Comparison of ENCODE assay signal across 8 cellular contexts in the genomic region with DNA sequence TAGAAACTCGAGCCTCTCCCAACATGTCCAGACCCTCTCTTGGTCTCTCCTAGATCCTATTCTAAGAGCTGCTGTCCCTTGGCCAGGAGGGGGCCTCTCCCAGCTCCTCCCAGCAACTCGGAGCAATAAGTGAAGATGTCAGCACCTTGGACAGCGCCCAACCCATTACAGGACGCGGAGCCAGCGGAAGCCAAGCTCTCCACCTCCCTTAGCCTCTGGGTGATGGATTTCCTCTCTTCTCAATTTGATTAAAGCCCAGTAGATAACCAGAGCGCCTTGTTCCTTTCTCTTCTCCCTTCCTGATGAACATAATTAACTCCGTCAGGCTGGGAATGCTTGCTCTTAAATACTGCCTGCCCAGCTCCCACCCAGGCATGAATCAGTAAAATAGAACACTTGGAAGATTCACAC. TPM values are rescaled to one million over a fixed set of nuclear protein-coding genes. Genes with fewer than 3 reads are reported as not detected.
A peak's percentile ranks its signal among the peaks of the same experiment; 100 is the strongest.
DNase-seq lines count a peak whose midpoint lies in the region; ATAC-seq and TF ChIP-seq lines count a peak whose summit lies in the region.

No MANE protein-coding gene starts in this region.

- CTCF ChIA-PET in CD8-positive, alpha-beta memory T cell (lab: Charles Lee), result interaction anchor here (1.3 to 1.4 kb wide), 2 partner anchors 10 to 74 kb away, joined by 4 to 9 read pairs; no protein-coding TSS in a partner anchor

- H3K9me3 Mint-ChIP-seq in CD8-positive, alpha-beta memory T cell, result peaks cover 0 to 7% (median 0%) of the 10 kb centered on the region in 5 donors
- H3K9me3 Mint-ChIP-seq in immature natural killer cell, result peaks cover 0 to 2% (median 0%) of the 10 kb centered on the region in 6 donors

- TF ChIP-seq EP300 in Ishikawa (IDR thresholded peaks at IDR 0.05; ENCODE audit: borderline replicate concordance), result no peak

- no peak overlapping the region for H3K27ac ChIP-seq in CD8-positive, alpha-beta memory T cell (ENCODE audit: low read depth, low read length)

- no peaks in the 10 kb centered on the region for H3K9me3 ChIP-seq in CD8-positive, alpha-beta memory T cell (ENCODE audit: low read length)

- H3K27me3 ChIP-seq in CD8-positive, alpha-beta memory T cell (ENCODE audit: insufficient read depth, low read length, poor library complexity, severe bottlenecking), result no peaks in the 10 kb centered on the region

- peak; percentile 54 to 80 (median 60) for DNase-seq in CD8-positive, alpha-beta memory T cell
- DNase-seq in T-helper 2 cell (peak; percentile 29 to 71 (median 59)), amniotic epithelial cell (ENCODE audit: low read depth) (peak; percentile 69), immature natural killer cell (peak; percentile 51 to 69 (median 62))
- peak; percentile 59 for DNase-seq in stimulated activated CD4-positive, alpha-beta T cell treated with anti-CD3 and anti-CD28 coated beads, Interleukin-1b, Interleukin-23, amount 100 ng/mL, for 4 hours (ENCODE audit: low read depth in 2 of 2)

- H3K27me3 Mint-ChIP-seq in CD8-positive, alpha-beta memory T cell, result peaks cover 20 to 61% of the 10 kb centered on the region in 2 donors
- H3K27me3 Mint-ChIP-seq in immature natural killer cell (ENCODE audit: low read depth in 3 of 3), result peaks cover 12 to 20% (median 13%) of the 10 kb centered on the region in 3 donors

- H3K36me3 ChIP-seq in CD8-positive, alpha-beta memory T cell (ENCODE audit: insufficient read depth, low read length), result no peaks in the 10 kb centered on the region

- peaks cover 0 to 1% (median 0%) of the 10 kb centered on the region in 3 donors for H3K36me3 Mint-ChIP-seq in CD8-positive, alpha-beta memory T cell
- H3K36me3 Mint-ChIP-seq in immature natural killer cell, result no peaks in the 10 kb centered on the region

- ATAC-seq in HG03354 (IDR thresholded peaks at IDR 0.05; ENCODE audit: poor library complexity, severe bottlenecking, unreplicated experiment), result no peak
- no peak for ATAC-seq in GM19324 (IDR thresholded peaks at IDR 0.05; ENCODE audit: low FRiP score, unreplicated experiment)

- H3K4me3 Mint-ChIP-seq in CD8-positive, alpha-beta memory T cell, result no peak overlapping the region
- H3K4me3 Mint-ChIP-seq in immature natural killer cell, result no peak overlapping the region

- no peaks in the 10 kb centered on the region for H3K4me1 ChIP-seq in CD8-positive, alpha-beta memory T cell (ENCODE audit: insufficient read depth, low read length)

- H3K27ac Mint-ChIP-seq in CD8-positive, alpha-beta memory T cell, result no peak overlapping the region
- no peak overlapping the region for H3K27ac Mint-ChIP-seq in immature natural killer cell

- no peaks in the 10 kb centered on the region for H3K4me1 Mint-ChIP-seq in CD8-positive, alpha-beta memory T cell
- no peaks in the 10 kb centered on the region for H3K4me1 Mint-ChIP-seq in immature natural killer cell

- no peak overlapping the region for H3K4me3 ChIP-seq in CD8-positive, alpha-beta memory T cell (ENCODE audit: low read length)

- POLR2A ChIA-PET in CD8-positive, alpha-beta memory T cell (lab: Charles Lee), result no interaction called here

- no peak; the same call in 1 of the 2 replicates for TF ChIP-seq RAD21 in Ishikawa (IDR thresholded peaks at IDR 0.05; ENCODE audit: low read depth)

TF ChIP-seq in Ishikawa, 13 proteins besides CTCF, POLR2A, EP300 and RAD21:
- no peak for TF ChIP-seq MAX (IDR thresholded peaks at IDR 0.05)
- TF ChIP-seq, protein P1, sequence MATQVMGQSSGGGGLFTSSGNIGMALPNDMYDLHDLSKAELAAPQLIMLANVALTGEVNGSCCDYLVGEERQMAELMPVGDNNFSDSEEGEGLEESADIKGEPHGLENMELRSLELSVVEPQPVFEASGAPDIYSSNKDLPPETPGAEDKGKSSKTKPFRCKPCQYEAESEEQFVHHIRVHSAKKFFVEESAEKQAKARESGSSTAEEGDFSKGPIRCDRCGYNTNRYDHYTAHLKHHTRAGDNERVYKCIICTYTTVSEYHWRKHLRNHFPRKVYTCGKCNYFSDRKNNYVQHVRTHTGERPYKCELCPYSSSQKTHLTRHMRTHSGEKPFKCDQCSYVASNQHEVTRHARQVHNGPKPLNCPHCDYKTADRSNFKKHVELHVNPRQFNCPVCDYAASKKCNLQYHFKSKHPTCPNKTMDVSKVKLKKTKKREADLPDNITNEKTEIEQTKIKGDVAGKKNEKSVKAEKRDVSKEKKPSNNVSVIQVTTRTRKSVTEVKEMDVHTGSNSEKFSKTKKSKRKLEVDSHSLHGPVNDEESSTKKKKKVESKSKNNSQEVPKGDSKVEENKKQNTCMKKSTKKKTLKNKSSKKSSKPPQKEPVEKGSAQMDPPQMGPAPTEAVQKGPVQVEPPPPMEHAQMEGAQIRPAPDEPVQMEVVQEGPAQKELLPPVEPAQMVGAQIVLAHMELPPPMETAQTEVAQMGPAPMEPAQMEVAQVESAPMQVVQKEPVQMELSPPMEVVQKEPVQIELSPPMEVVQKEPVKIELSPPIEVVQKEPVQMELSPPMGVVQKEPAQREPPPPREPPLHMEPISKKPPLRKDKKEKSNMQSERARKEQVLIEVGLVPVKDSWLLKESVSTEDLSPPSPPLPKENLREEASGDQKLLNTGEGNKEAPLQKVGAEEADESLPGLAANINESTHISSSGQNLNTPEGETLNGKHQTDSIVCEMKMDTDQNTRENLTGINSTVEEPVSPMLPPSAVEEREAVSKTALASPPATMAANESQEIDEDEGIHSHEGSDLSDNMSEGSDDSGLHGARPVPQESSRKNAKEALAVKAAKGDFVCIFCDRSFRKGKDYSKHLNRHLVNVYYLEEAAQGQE (IDR thresholded peaks at IDR 0.05; ENCODE audit: low read depth), result peak; percentile 99
TF ChIP-seq in Ishikawa: peak in this region for 1.

RNA-seq across cellular contexts. Expression of gene TPBGL, which starts 26.2 kb away (rescaled TPM):
- total RNA-seq in CD8-positive, alpha-beta memory T cell, result under 1 TPM in 1 of 2 experiments, not detected in 1; 0.09 TPM
- 0.23 TPM for polyA plus RNA-seq in CD8-positive, alpha-beta memory T cell
- under 1 TPM in 1 of 3 donors, not detected in 2; 0.13 TPM for polyA plus RNA-seq in immature natural killer cell
